1 cellular context compared by ENCODE assay signal in genomic region chr1:41647202-41648135, GRCh38.
TF ChIP-seq lines count a peak whose summit lies in the region.

No MANE protein-coding gene starts in this region.

TF ChIP-seq in IMR-90, 13 proteins besides CTCF, POLR2A, EP300 and RAD21 (continued from another document):
- TF ChIP-seq RCOR1 (IDR thresholded peaks at IDR 0.05; ENCODE audit: insufficient replicate concordance, low read length), result no peak
- TF ChIP-seq MAFK (IDR thresholded peaks at IDR 0.05; ENCODE audit: low read depth, low read length), result no peak
- TF ChIP-seq ELK1 (IDR thresholded peaks at IDR 0.05; ENCODE audit: borderline replicate concordance, low read depth, low read length), result no peak
- no peak for TF ChIP-seq CEBPB (IDR thresholded peaks at IDR 0.05; ENCODE audit: low read depth, low read length)
- TF ChIP-seq MXI1 (IDR thresholded peaks at IDR 0.05; ENCODE audit: borderline replicate concordance, low read depth, low read length), result no peak
- no peak for TF ChIP-seq USF2 (IDR thresholded peaks at IDR 0.05; ENCODE audit: low read depth, low read length)
- no peak for TF ChIP-seq MAZ (IDR thresholded peaks at IDR 0.05; ENCODE audit: borderline replicate concordance, low read depth, low read length)
- TF ChIP-seq SMC3 (IDR thresholded peaks at IDR 0.05; ENCODE audit: low read depth, low read length), result no peak
- no peak for TF ChIP-seq BHLHE40 (IDR thresholded peaks at IDR 0.05; ENCODE audit: low read depth, low read length)
